Comparison of ENCODE assay signal across 1 cellular context in the genomic region with DNA sequence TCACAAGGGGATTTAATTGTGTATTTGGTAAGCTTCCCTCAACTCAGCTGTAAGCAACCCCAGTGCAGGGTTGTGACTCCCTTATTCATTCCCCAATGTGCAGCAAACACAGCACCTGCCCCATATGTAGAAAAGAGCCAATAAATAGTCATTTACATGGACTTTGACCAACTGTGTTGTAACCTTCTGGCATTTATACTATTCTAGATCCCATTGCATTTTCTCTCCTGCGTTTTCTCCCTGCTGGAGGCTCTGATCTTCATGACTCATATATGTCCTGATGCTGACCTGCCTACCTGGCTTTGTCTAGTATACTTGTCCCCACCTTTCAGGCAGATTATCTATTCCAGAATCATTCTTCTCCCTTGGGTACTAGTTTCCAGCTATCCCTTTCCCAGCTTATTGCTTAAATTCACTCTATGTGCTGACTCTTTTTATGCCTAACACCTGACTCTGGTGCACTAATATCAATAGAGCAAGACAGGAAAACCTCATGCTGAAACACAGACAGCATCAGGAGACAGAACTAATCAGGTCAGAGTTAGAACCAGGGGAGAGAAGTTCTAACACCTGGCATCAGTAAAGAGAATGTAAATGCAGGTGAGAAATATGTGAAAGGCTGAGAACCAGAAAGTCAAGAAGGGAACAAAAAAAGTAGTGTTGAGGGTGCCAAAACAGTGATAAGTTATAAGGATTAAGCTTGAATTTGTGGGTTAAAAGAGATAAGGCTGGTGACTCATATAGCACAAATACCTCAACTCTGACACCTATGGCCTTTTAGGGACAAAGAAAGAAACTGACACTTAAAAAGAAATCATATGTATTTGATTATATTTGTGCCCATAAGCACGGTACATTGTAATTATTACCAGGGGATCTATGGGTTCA.
TF ChIP-seq lines count a peak whose summit lies in the region.

No MANE protein-coding gene starts in this region.

TF ChIP-seq in liver, 16 proteins besides CTCF, POLR2A, EP300 and RAD21 (continued from another document):
- peak; percentile 75 for TF ChIP-seq REST (IDR thresholded peaks at IDR 0.05)
- TF ChIP-seq, protein P1, sequence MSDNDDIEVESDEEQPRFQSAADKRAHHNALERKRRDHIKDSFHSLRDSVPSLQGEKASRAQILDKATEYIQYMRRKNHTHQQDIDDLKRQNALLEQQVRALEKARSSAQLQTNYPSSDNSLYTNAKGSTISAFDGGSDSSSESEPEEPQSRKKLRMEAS (IDR thresholded peaks at IDR 0.05), result peak; percentile 77
